Comparison of ENCODE assay signal across 1 cellular context in genomic region chr7:2232766-2233520, GRCh38.
TF ChIP-seq lines count a peak whose summit lies in the region.

MAD1L1 (minus strand) TSS chr7:2232945; CDS start chr7:2230133, 2,812 bp downstream.

TF ChIP-seq in SK-N-SH treated with all-trans-retinoic acid at 6 μM for 48 hours, 23 proteins besides CTCF, POLR2A, EP300 and RAD21 (continued from another document):
- 0 out of 2 replicates have a peak, but pooled peaks have one; percentile 41 for TF ChIP-seq TSHZ2 (CRISPR knock-in tag; IDR thresholded peaks at IDR 0.05)
